In genomic region chr17:28357061-28357900, GRCh38 we compare ENCODE assay signal across 1 cellular context.
TF ChIP-seq lines count a peak whose summit lies in the region.

TSS of gene POLDIP2 (minus strand) at chr17:28357527. CDS start at chr17:28357448, 79 bp downstream.

TF ChIP-seq in HepG2, 621 proteins besides CTCF, POLR2A, EP300 and RAD21 (continued from another document and continues in another):
- TF ChIP-seq FOXO4 (CRISPR knock-in tag; conservative IDR thresholded peaks at IDR 0.05) (no peak), MAFK (conservative IDR thresholded peaks at IDR 0.05 in 1 of 2, IDR thresholded peaks at IDR 0.05 in 1 of 2; ENCODE audit: low read length in 2 of 2) (no peak), ZNF337 (CRISPR knock-in tag; IDR thresholded peaks at IDR 0.05; ENCODE audit: borderline replicate concordance, low read depth) (no peak), SP1 (IDR thresholded peaks at IDR 0.05) (no peak), SP1 (CRISPR knock-in tag; IDR thresholded peaks at IDR 0.05) (peak; percentile 82), ARID3A (IDR thresholded peaks at IDR 0.05; ENCODE audit: low read depth, low read length) (no peak), ZNF124 (CRISPR knock-in tag; IDR thresholded peaks at IDR 0.05) (0 out of 2 replicates have a peak, but pooled peaks have one; percentile 43), ZNF644 (CRISPR knock-in tag; IDR thresholded peaks at IDR 0.05; ENCODE audit: low read depth) (no peak), CCDC6 (CRISPR knock-in tag; IDR thresholded peaks at IDR 0.05) (no peak), EHMT2 (IDR thresholded peaks at IDR 0.05; ENCODE audit: borderline replicate concordance, low read depth, low read length) (no peak), HMG20A (CRISPR knock-in tag; IDR thresholded peaks at IDR 0.05; ENCODE audit: borderline replicate concordance) (no peak), LCORL (IDR thresholded peaks at IDR 0.05) (no peak), LCORL (CRISPR knock-in tag; IDR thresholded peaks at IDR 0.05) (0 out of 2 replicates have a peak, but pooled peaks have one; percentile 15), NFATC3 (CRISPR knock-in tag; IDR thresholded peaks at IDR 0.05) (no peak), POGZ (CRISPR knock-in tag; IDR thresholded peaks at IDR 0.05) (peak; percentile 75), ZNF576 (CRISPR knock-in tag; IDR thresholded peaks at IDR 0.05) (no peak), ATF4 (CRISPR knock-in tag; IDR thresholded peaks at IDR 0.05) (peak in 1 of 2 experiments; percentile 73; a peak in 2 of 4 replicates), ZNF660 (CRISPR knock-in tag; IDR thresholded peaks at IDR 0.05; ENCODE audit: borderline replicate concordance, low read depth) (no peak), ZNF841 (CRISPR knock-in tag; IDR thresholded peaks at IDR 0.05; ENCODE audit: borderline replicate concordance) (no peak), KLF13 (CRISPR knock-in tag; IDR thresholded peaks at IDR 0.05) (no peak), ZNF3 (CRISPR knock-in tag; IDR thresholded peaks at IDR 0.05) (no peak), POLR2AphosphoS2 (IDR thresholded peaks at IDR 0.05; ENCODE audit: low read depth, low read length) (no peak), FOXM1 (CRISPR knock-in tag; IDR thresholded peaks at IDR 0.05) (no peak; the same call in 1 of the 2 replicates), NKX3-1 (CRISPR knock-in tag; IDR thresholded peaks at IDR 0.05) (peak; percentile 44; the same call in 1 of the 2 replicates), ZNF577 (CRISPR knock-in tag; IDR thresholded peaks at IDR 0.05; ENCODE audit: borderline replicate concordance, low read depth) (no peak), ZNF430 (CRISPR knock-in tag; IDR thresholded peaks at IDR 0.05) (peak; percentile 79; the same call in 1 of the 2 replicates), ZSCAN12 (CRISPR knock-in tag; IDR thresholded peaks at IDR 0.05) (no peak), CBX5 (CRISPR knock-in tag; IDR thresholded peaks at IDR 0.05; ENCODE audit: borderline replicate concordance) (peak; percentile 37; the same call in 1 of the 2 replicates), CAMTA2 (CRISPR knock-in tag; IDR thresholded peaks at IDR 0.05; ENCODE audit: borderline replicate concordance) (peak; percentile 78; the same call in 1 of the 2 replicates), THYN1 (CRISPR knock-in tag; IDR thresholded peaks at IDR 0.05; ENCODE audit: borderline replicate concordance, low read depth) (peak; percentile 95; the same call in 1 of the 2 replicates)
- TF ChIP-seq, protein P1, sequence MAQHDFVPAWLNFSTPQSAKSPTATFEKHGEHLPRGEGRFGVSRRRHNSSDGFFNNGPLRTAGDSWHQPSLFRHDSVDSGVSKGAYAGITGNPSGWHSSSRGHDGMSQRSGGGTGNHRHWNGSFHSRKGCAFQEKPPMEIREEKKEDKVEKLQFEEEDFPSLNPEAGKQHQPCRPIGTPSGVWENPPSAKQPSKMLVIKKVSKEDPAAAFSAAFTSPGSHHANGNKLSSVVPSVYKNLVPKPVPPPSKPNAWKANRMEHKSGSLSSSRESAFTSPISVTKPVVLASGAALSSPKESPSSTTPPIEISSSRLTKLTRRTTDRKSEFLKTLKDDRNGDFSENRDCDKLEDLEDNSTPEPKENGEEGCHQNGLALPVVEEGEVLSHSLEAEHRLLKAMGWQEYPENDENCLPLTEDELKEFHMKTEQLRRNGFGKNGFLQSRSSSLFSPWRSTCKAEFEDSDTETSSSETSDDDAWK (CRISPR knock-in tag; IDR thresholded peaks at IDR 0.05) = no peak
- TF ChIP-seq, protein P2, sequence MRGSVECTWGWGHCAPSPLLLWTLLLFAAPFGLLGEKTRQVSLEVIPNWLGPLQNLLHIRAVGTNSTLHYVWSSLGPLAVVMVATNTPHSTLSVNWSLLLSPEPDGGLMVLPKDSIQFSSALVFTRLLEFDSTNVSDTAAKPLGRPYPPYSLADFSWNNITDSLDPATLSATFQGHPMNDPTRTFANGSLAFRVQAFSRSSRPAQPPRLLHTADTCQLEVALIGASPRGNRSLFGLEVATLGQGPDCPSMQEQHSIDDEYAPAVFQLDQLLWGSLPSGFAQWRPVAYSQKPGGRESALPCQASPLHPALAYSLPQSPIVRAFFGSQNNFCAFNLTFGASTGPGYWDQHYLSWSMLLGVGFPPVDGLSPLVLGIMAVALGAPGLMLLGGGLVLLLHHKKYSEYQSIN (CRISPR knock-in tag; IDR thresholded peaks at IDR 0.05; ENCODE audit: borderline replicate concordance) = no peak
- TF ChIP-seq, protein P3, sequence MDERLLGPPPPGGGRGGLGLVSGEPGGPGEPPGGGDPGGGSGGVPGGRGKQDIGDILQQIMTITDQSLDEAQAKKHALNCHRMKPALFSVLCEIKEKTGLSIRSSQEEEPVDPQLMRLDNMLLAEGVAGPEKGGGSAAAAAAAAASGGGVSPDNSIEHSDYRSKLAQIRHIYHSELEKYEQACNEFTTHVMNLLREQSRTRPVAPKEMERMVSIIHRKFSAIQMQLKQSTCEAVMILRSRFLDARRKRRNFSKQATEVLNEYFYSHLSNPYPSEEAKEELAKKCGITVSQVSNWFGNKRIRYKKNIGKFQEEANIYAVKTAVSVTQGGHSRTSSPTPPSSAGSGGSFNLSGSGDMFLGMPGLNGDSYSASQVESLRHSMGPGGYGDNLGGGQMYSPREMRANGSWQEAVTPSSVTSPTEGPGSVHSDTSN (CRISPR knock-in tag; IDR thresholded peaks at IDR 0.05) = no peak
- TF ChIP-seq, protein P4, sequence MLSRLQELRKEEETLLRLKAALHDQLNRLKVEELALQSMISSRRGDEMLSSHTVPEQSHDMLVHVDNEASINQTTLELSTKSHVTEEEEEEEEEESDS (CRISPR knock-in tag; IDR thresholded peaks at IDR 0.05; ENCODE audit: borderline replicate concordance) = peak; percentile 92; the same call in 1 of the 2 replicates
- TF ChIP-seq, protein P5, sequence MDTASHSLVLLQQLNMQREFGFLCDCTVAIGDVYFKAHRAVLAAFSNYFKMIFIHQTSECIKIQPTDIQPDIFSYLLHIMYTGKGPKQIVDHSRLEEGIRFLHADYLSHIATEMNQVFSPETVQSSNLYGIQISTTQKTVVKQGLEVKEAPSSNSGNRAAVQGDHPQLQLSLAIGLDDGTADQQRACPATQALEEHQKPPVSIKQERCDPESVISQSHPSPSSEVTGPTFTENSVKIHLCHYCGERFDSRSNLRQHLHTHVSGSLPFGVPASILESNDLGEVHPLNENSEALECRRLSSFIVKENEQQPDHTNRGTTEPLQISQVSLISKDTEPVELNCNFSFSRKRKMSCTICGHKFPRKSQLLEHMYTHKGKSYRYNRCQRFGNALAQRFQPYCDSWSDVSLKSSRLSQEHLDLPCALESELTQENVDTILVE (CRISPR knock-in tag; IDR thresholded peaks at IDR 0.05) = peak; percentile 83
- TF ChIP-seq, protein P6, sequence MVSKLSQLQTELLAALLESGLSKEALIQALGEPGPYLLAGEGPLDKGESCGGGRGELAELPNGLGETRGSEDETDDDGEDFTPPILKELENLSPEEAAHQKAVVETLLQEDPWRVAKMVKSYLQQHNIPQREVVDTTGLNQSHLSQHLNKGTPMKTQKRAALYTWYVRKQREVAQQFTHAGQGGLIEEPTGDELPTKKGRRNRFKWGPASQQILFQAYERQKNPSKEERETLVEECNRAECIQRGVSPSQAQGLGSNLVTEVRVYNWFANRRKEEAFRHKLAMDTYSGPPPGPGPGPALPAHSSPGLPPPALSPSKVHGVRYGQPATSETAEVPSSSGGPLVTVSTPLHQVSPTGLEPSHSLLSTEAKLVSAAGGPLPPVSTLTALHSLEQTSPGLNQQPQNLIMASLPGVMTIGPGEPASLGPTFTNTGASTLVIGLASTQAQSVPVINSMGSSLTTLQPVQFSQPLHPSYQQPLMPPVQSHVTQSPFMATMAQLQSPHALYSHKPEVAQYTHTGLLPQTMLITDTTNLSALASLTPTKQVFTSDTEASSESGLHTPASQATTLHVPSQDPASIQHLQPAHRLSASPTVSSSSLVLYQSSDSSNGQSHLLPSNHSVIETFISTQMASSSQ (IDR thresholded peaks at IDR 0.05; ENCODE audit: low read depth) = no peak
- TF ChIP-seq, protein P6 (CRISPR knock-in tag; IDR thresholded peaks at IDR 0.05; ENCODE audit: borderline replicate concordance) = peak; percentile 75; the same call in 1 of the 2 replicates
- TF ChIP-seq, protein P7, sequence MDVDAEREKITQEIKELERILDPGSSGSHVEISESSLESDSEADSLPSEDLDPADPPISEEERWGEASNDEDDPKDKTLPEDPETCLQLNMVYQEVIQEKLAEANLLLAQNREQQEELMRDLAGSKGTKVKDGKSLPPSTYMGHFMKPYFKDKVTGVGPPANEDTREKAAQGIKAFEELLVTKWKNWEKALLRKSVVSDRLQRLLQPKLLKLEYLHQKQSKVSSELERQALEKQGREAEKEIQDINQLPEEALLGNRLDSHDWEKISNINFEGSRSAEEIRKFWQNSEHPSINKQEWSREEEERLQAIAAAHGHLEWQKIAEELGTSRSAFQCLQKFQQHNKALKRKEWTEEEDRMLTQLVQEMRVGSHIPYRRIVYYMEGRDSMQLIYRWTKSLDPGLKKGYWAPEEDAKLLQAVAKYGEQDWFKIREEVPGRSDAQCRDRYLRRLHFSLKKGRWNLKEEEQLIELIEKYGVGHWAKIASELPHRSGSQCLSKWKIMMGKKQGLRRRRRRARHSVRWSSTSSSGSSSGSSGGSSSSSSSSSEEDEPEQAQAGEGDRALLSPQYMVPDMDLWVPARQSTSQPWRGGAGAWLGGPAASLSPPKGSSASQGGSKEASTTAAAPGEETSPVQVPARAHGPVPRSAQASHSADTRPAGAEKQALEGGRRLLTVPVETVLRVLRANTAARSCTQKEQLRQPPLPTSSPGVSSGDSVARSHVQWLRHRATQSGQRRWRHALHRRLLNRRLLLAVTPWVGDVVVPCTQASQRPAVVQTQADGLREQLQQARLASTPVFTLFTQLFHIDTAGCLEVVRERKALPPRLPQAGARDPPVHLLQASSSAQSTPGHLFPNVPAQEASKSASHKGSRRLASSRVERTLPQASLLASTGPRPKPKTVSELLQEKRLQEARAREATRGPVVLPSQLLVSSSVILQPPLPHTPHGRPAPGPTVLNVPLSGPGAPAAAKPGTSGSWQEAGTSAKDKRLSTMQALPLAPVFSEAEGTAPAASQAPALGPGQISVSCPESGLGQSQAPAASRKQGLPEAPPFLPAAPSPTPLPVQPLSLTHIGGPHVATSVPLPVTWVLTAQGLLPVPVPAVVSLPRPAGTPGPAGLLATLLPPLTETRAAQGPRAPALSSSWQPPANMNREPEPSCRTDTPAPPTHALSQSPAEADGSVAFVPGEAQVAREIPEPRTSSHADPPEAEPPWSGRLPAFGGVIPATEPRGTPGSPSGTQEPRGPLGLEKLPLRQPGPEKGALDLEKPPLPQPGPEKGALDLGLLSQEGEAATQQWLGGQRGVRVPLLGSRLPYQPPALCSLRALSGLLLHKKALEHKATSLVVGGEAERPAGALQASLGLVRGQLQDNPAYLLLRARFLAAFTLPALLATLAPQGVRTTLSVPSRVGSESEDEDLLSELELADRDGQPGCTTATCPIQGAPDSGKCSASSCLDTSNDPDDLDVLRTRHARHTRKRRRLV (CRISPR knock-in tag; IDR thresholded peaks at IDR 0.05) = peak; percentile 72; the same call in 1 of the 2 replicates
